In the genomic region with DNA sequence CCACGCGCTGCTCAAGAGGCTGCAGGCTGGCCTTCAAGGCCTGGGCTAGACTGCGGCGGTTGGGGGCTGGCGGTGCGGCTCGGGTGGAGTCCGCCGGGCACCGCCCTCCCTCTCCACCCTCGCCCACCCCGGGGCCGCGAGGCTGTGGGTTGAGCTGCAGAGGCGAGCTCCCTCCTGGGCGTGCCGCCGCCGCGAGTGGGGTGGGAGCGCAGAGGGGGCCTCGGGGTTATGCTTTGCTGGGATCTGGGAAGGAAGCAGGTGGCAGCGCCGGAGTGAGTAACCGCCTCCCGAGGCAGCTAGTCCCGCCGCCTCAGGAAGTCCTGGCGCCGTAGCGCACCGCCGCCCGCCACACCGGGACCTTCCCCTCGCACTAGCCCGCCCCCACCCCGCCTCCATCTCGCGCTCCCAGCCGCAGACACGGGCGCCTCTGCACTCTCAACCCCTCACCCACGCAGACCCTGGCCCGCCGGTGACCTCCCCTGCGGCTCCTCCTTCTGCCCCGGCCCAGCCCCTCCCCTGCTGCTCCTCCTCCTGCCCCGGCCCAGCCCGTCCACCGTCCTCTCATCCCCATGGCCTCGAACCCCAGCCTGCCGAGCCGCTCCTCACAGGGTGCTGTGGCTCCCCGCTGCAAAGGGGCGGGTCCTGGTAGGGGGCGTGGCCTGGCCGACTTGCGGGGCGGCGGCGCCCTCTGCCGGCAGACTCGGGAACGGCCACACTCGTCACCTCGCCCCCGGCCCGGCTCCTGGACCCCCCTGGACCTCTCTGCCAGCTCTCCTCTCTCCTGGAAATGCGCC, we compare ENCODE assay signal across 8 cellular contexts. TPM values are rescaled to one million over a fixed set of nuclear protein-coding genes. Genes with fewer than 3 reads are reported as not detected.
DNase-seq lines count a peak whose midpoint lies in the region; ATAC-seq and TF ChIP-seq lines count a peak whose summit lies in the region.

No MANE protein-coding gene starts in this region.

- peaks cover 39% of the 10 kb centered on the region for H3K4me1 Mint-ChIP-seq in CD4-positive, alpha-beta T cell (ENCODE audit: low read depth)
- H3K4me1 Mint-ChIP-seq in GM23338 = peaks cover 24% of the 10 kb centered on the region

- intact Hi-C loops in CD4-positive, alpha-beta T cell (cut with DNase I, micrococcal nuclease) = loop anchor here in 1 of 2 experiments (1.0 to 10.0 kb wide), 3 partner anchors 30 to 981 kb away; partner anchors contain the start of genes ACVR1B and EIF4B
- intact Hi-C loops in breast epithelium (cut with DNase I; ENCODE audit: low total_unique reads) = no loop called here

- no peak for TF ChIP-seq POLR2A in breast epithelium (IDR thresholded peaks at IDR 0.05)

- H3K36me3 ChIP-seq in GM23338 (ENCODE audit: insufficient read depth) (no peaks in the 10 kb centered on the region), breast epithelium (no peaks in the 10 kb centered on the region)

- no peaks in the 10 kb centered on the region for H3K27me3 ChIP-seq in CD4-positive, alpha-beta T cell (ENCODE audit: control insufficient read depth, insufficient read depth, low read length)
- peaks cover 39% of the 10 kb centered on the region for H3K27me3 ChIP-seq in GM23338 (ENCODE audit: insufficient read depth)
- H3K27me3 ChIP-seq in breast epithelium = no peaks in the 10 kb centered on the region

- ATAC-seq in CD4-positive, alpha-beta T cell (ENCODE audit: poor library complexity) = peak; percentile 62
- ATAC-seq in GM23338 (peak; percentile 42), HG02970 (IDR thresholded peaks at IDR 0.05; ENCODE audit: low FRiP score, unreplicated experiment) (no peak)

- no peaks in the 10 kb centered on the region for H4K20me1 ChIP-seq in GM23338 (replicated peaks; ENCODE audit: insufficient read depth)

- H3F3A ChIP-seq in GM23338 (replicated peaks; ENCODE audit: low read depth) = peaks cover 6% of the 10 kb centered on the region; the same call in 1 of the 2 replicates

- TF ChIP-seq CTCF in CD4-positive, alpha-beta T cell (IDR thresholded peaks at IDR 0.05) = peak; percentile 95
- TF ChIP-seq CTCF in GM23338 (conservative IDR thresholded peaks at IDR 0.05; ENCODE audit: low read depth in 2 of 2) (peak; percentile 83 to 96), VCaP (conservative IDR thresholded peaks at IDR 0.05) (peak; percentile 99), breast epithelium (IDR thresholded peaks at IDR 0.05) (peak; percentile 95 to 98 (median 98))

- H3K9me3 ChIP-seq in CD4-positive, alpha-beta T cell (ENCODE audit: control insufficient read depth, low read length) = no peaks in the 10 kb centered on the region
- H3K9me3 ChIP-seq in breast epithelium = no peaks in the 10 kb centered on the region

- peak overlapping the region; percentile 52 for H3K27ac ChIP-seq in CD4-positive, alpha-beta T cell (ENCODE audit: low read depth, low read length)
- no peak overlapping the region for H3K27ac ChIP-seq in GM23338 (ENCODE audit: low read depth)
- H3K27ac ChIP-seq in VCaP = peak overlapping the region; percentile 69
- H3K27ac ChIP-seq in breast epithelium = peak overlapping the region; percentile 15 to 46

- POLR2A ChIA-PET in CD4-positive, alpha-beta T cell (lab: Charles Lee) = interaction anchor here (1.0 to 8.2 kb wide), 7 partner anchors 9 to 58 kb away, joined by 3 to 73 read pairs (median 10); partner anchors contain the start of genes ATG101, NR4A1 and TAMALIN

- peak overlapping the region; percentile 88 for H3K4me2 ChIP-seq in GM23338

- H3K4me1 ChIP-seq in GM23338 (ENCODE audit: insufficient read depth) (peaks cover 21% of the 10 kb centered on the region), breast epithelium (no peaks in the 10 kb centered on the region)

- H3K27ac Mint-ChIP-seq in CD4-positive, alpha-beta T cell = peak overlapping the region; percentile 77
- H3K27ac Mint-ChIP-seq in GM23338 = no peak overlapping the region

- no peaks in the 10 kb centered on the region for H3K36me3 Mint-ChIP-seq in CD4-positive, alpha-beta T cell (ENCODE audit: low read depth)
- no peaks in the 10 kb centered on the region for H3K36me3 Mint-ChIP-seq in GM23338 (ENCODE audit: low read depth)

- no peaks in the 10 kb centered on the region for H3K9me2 ChIP-seq in GM23338 (ENCODE audit: insufficient read depth)

- peak; percentile 87 to 93 (median 89) for DNase-seq in CD4-positive, alpha-beta T cell
- peak; percentile 86 for DNase-seq in GM23338 (ENCODE audit: low spot score)
- peak; percentile 59 for DNase-seq in NCI-H2029 (lab: John Stamatoyannopoulos, UW)
- peak; percentile 78 to 90 for DNase-seq in breast epithelium (ENCODE audit: low spot score in 2 of 2)
- DNase-seq in iris pigment epithelial cell (ENCODE audit: low read depth) = peak; percentile 52
- peak; percentile 95 for DNase-seq in stimulated activated CD4-positive, alpha-beta T cell treated with anti-CD3 and anti-CD28 coated beads, Interleukin-12 subunit alpha, Interleukin-12 subunit beta, amount 100 ng/mL, for 4 hours

- H2AFZ ChIP-seq in GM23338 = peak overlapping the region; percentile 99

- H3K9me3 Mint-ChIP-seq in CD4-positive, alpha-beta T cell = no peaks in the 10 kb centered on the region
- no peaks in the 10 kb centered on the region for H3K9me3 Mint-ChIP-seq in GM23338

- no peaks in the 10 kb centered on the region for H3K79me2 ChIP-seq in GM23338 (replicated peaks; ENCODE audit: insufficient read depth)

- H3K4me3 Mint-ChIP-seq in CD4-positive, alpha-beta T cell = peak overlapping the region; percentile 89
- peak overlapping the region; percentile 67 for H3K4me3 Mint-ChIP-seq in GM23338

- CTCF ChIA-PET in CD4-positive, alpha-beta T cell (lab: Charles Lee) = interaction anchor here (0.6 to 9.5 kb wide), 14 partner anchors 10 to 202 kb away, joined by 3 to 184 read pairs (median 4); partner anchors contain the start of genes ATG101, NR4A1, SMIM41 and TAMALIN

- H3K4me3 ChIP-seq in GM23338 = peak overlapping the region; percentile 73
- H3K4me3 ChIP-seq in breast epithelium = peak overlapping the region; percentile 41 to 67 (median 61)

- H3K27me3 Mint-ChIP-seq in CD4-positive, alpha-beta T cell = no peaks in the 10 kb centered on the region
- H3K27me3 Mint-ChIP-seq in GM23338 (ENCODE audit: insufficient read depth, low read depth, poor library complexity) = peaks cover 30% of the 10 kb centered on the region

TF ChIP-seq in GM23338, 12 proteins besides CTCF, POLR2A, EP300 and RAD21 (continues in another document):
- TF ChIP-seq NANOG (IDR thresholded peaks at IDR 0.05; ENCODE audit: borderline replicate concordance) (no peak), STAT1 (IDR thresholded peaks at IDR 0.05; ENCODE audit: unreplicated experiment) (no peak), ZNF114 (CRISPR knock-in tag; IDR thresholded peaks at IDR 0.05) (no peak), EZH2phosphoT487 (IDR thresholded peaks at IDR 0.05; ENCODE audit: unreplicated experiment) (no peak), ETS1 (IDR thresholded peaks at IDR 0.05) (peak; percentile 7; the same call in 1 of the 2 replicates), POLR2AphosphoS5 (IDR thresholded peaks at IDR 0.05; ENCODE audit: low read depth) (0 out of 2 replicates have a peak, but pooled peaks have one; percentile 46)

RNA-seq across cellular contexts. Expression of gene TAMALIN, which starts 16.6 kb away (rescaled TPM):
- 100 to 1,000 TPM; 495 to 525 TPM for total RNA-seq in CD4-positive, alpha-beta T cell
- 3.0 and 3.5 TPM in 2 replicates for total RNA-seq in GM23338 (2014; rRNA removed; shearing (Covaris generic))
- 0.34 and 0.73 TPM in 2 replicates for polyA plus RNA-seq in GM23338 (2016; fragmentation: Nextera tagmentation; extraction: Ambion mirVana)
- total RNA-seq in breast epithelium = 10 to 100 TPM in 2 of 3 donors, 1 to 10 TPM in 1; 8.5 to 27.2 (median 16.0) TPM

RNA-seq across cellular contexts. Expression of gene NR4A1, which starts 27.9 kb away (rescaled TPM):
- total RNA-seq in CD4-positive, alpha-beta T cell = 10 to 100 TPM; 67.0 to 79.2 TPM
- 13.4 and 19.1 TPM in 2 replicates for total RNA-seq in GM23338 (2014; rRNA removed; shearing (Covaris generic))
- 7.5 and 8.3 TPM in 2 replicates for polyA plus RNA-seq in GM23338 (2016; fragmentation: Nextera tagmentation; extraction: Ambion mirVana)
- total RNA-seq in breast epithelium = 100 to 1,000 TPM in 1 of 3 donors, 10 to 100 TPM in 2; 35.7 to 154 (median 66.2) TPM

RNA-seq across cellular contexts. Expression of gene ATG101, which starts 46.4 kb away (rescaled TPM):
- 10 to 100 TPM; 20.6 to 20.9 TPM for total RNA-seq in CD4-positive, alpha-beta T cell
- 60.3 and 111 TPM in 2 replicates for total RNA-seq in GM23338 (2014; rRNA removed; shearing (Covaris generic))
- 27.7 and 29.4 TPM in 2 replicates for polyA plus RNA-seq in GM23338 (2016; fragmentation: Nextera tagmentation; extraction: Ambion mirVana)
- 10 to 100 TPM; 35.0 to 54.2 (median 39.7) TPM for total RNA-seq in breast epithelium

RNA-seq across cellular contexts. Expression of gene SMIM41, which starts 56.1 kb away (rescaled TPM):
- not detected for total RNA-seq in CD4-positive, alpha-beta T cell
- total RNA-seq in GM23338 (2014; rRNA removed; shearing (Covaris generic)) = 0.12 and 0.66 TPM in 2 replicates
- polyA plus RNA-seq in GM23338 (2016; fragmentation: Nextera tagmentation; extraction: Ambion mirVana) = 0.66 and 0.80 TPM in 2 replicates
- total RNA-seq in breast epithelium = 1 to 10 TPM in 1 of 3 donors, not detected in 2; 1.3 TPM

Comparison
In these comparisons a context has a peak if more than half of its experiments do, and no peak if none do; other contexts are left out.
1. RNA of gene TAMALIN, which starts 16.6 kb away (total RNA-seq): 495 to 525 TPM in CD4-positive, alpha-beta T cell; 8.5 to 27.2 TPM in breast epithelium and 3.0 to 3.5 TPM in GM23338; every median in the first group is over 10 times any median in the second.
2. Peak in every context shown above with its lines, with median percentiles within 50 percentile points of each other: DNase-seq and CTCF ChIP-seq.